20 cellular contexts compared by ENCODE assay signal in the genomic region with DNA sequence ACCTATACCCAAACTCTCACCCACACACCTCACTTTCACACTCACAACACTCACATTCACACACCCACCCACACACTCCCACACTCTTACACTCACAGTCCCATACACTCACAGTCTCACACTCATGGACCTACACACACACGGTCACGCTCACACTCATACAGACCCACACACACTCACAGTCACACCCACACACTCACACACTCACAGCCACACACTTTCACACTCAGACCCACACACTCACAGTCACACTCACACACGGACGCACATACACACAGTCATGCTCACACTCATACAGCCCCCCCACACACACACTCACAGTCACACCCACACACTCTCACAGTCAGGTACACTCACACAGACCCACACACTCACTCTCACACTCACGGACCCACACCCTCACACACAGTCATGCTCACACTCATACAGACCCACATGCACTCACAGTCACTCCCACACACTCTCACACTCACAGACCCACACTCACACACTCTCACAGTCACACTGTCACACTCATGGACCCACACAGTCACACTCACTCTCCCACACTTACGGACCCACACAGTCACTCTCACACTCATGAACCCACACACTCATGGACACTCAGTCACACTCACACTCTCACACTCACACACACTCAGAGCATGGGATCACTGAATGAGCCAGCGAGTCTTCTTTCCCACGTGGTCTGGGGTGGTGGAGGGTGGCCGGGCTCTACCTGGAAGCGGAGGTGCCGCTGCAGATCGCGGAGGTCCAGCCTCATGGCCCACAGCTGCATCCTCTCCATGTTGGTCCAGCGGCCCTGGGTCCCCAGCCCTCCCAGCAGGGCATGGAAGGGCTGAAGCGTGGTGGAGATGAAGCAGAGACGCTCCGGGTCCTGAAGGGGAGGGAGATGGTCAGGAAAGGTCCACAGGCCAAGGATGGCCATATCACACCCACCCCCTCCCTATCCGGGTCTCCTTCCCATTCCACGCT. TPM values are rescaled to one million over a fixed set of nuclear protein-coding genes. Genes with fewer than 3 reads are reported as not detected.
DNase-seq lines count a peak whose midpoint lies in the region; ATAC-seq, FAIRE-seq and TF ChIP-seq lines count a peak whose summit lies in the region.
"Had no signal": no experiment of that assay in that cellular context is flagged by ENCODE, and none has a peak within 500 bp of the region (broad histone marks: within the 10 kb centered on the region; RNA-seq: fewer than 3 reads in every experiment).

No MANE protein-coding gene starts in this region.

- CTCF ChIA-PET in activated CD8-positive, alpha-beta T cell treated with anti-CD3 and anti-CD28 coated beads for 36 hours (lab: Charles Lee) = no interaction called here
- CTCF ChIA-PET in activated CD8-positive, alpha-beta T cell treated with anti-CD3 and anti-CD28 coated beads, Interleukin-2, amount 10 ng/mL, durations not matched to agents 7 days and 5 days (lab: Charles Lee) = interaction anchor here (0.6 kb wide), 1 partner anchor 26 kb away, joined by 3 read pairs; no protein-coding TSS in a partner anchor
- CTCF ChIA-PET in H1 (lab: Charles Lee; ENCODE audit: partially characterized antibody) = no interaction called here

- peak overlapping the region; percentile 94 for H2AK5ac ChIP-seq in H1 (ENCODE audit: low read depth, low read length)

- H3K36me3 ChIP-seq in H1 (ENCODE audit: control insufficient read depth in 2 of 4, insufficient read depth in 4 of 4, low read length in 3 of 4) = no peaks in the 10 kb centered on the region
- H3K36me3 ChIP-seq: BE2C, SJCRH30 had no signal

- no peak overlapping the region for H3K4me2 ChIP-seq in H1 (ENCODE audit: insufficient read depth in 1 of 2, low read depth in 2 of 2, low read length in 2 of 2)

- no peak for TF ChIP-seq RAD21 in H1 (IDR thresholded peaks at IDR 0.05 in 1 of 2, conservative IDR thresholded peaks at IDR 0.05 in 1 of 2; ENCODE audit: low read depth in 2 of 2, low read length in 2 of 2)

- H3K36me3 Mint-ChIP-seq in activated CD8-positive, alpha-beta T cell treated with anti-CD3 and anti-CD28 coated beads for 36 hours (ENCODE audit: low read depth) = peaks cover 4% of the 10 kb centered on the region
- H3K36me3 Mint-ChIP-seq in activated CD8-positive, alpha-beta T cell treated with anti-CD3 and anti-CD28 coated beads, Interleukin-2, amount 10 ng/mL, durations not matched to agents 7 days and 5 days (ENCODE audit: low read depth) = peaks cover 29% of the 10 kb centered on the region

- ATAC-seq in activated CD8-positive, alpha-beta T cell treated with anti-CD3 and anti-CD28 coated beads for 36 hours = peak; percentile 40
- no peak for ATAC-seq in activated CD8-positive, alpha-beta T cell treated with anti-CD3 and anti-CD28 coated beads, Interleukin-2, amount 10 ng/mL, durations not matched to agents 7 days and 5 days
- ATAC-seq in HG02623 (IDR thresholded peaks at IDR 0.05; ENCODE audit: unreplicated experiment) = no peak

- no peak overlapping the region for H3K9ac ChIP-seq in H1 (replicated peaks in 1 of 4; ENCODE audit: extremely low read depth in 1 of 4, low read depth in 3 of 4, low read length in 3 of 4)

- no peak overlapping the region for H3K4me3 Mint-ChIP-seq in activated CD8-positive, alpha-beta T cell treated with anti-CD3 and anti-CD28 coated beads for 36 hours
- H3K4me3 Mint-ChIP-seq in activated CD8-positive, alpha-beta T cell treated with anti-CD3 and anti-CD28 coated beads, Interleukin-2, amount 10 ng/mL, durations not matched to agents 7 days and 5 days = no peak overlapping the region
- H3K4me3 Mint-ChIP-seq: CD4-positive, alpha-beta memory T cell had no signal

- H3K4me1 Mint-ChIP-seq in activated CD8-positive, alpha-beta T cell treated with anti-CD3 and anti-CD28 coated beads for 36 hours (ENCODE audit: low read depth) = peaks cover 16% of the 10 kb centered on the region
- H3K4me1 Mint-ChIP-seq in activated CD8-positive, alpha-beta T cell treated with anti-CD3 and anti-CD28 coated beads, Interleukin-2, amount 10 ng/mL, durations not matched to agents 7 days and 5 days (ENCODE audit: low read depth) = peaks cover 20% of the 10 kb centered on the region

- H4K91ac ChIP-seq in H1 (replicated peaks; ENCODE audit: insufficient read length, low read length) = no peak overlapping the region

- TF ChIP-seq CTCF in activated CD8-positive, alpha-beta T cell treated with anti-CD3 and anti-CD28 coated beads for 36 hours (IDR thresholded peaks at IDR 0.05) = no peak
- no peak for TF ChIP-seq CTCF in H1 (IDR thresholded peaks at IDR 0.05; ENCODE audit: control extremely low read depth in 1 of 3, insufficient read depth in 1 of 3, low read depth in 1 of 3, low read length in 3 of 3)

- no peaks in the 10 kb centered on the region for H3K9me3 Mint-ChIP-seq in activated CD8-positive, alpha-beta T cell treated with anti-CD3 and anti-CD28 coated beads for 36 hours
- H3K9me3 Mint-ChIP-seq in activated CD8-positive, alpha-beta T cell treated with anti-CD3 and anti-CD28 coated beads, Interleukin-2, amount 10 ng/mL, durations not matched to agents 7 days and 5 days (ENCODE audit: insufficient read depth) = no peaks in the 10 kb centered on the region
- H3K9me3 Mint-ChIP-seq: CD4-positive, alpha-beta memory T cell had no signal

- H3K27ac Mint-ChIP-seq in activated CD8-positive, alpha-beta T cell treated with anti-CD3 and anti-CD28 coated beads for 36 hours = no peak overlapping the region
- H3K27ac Mint-ChIP-seq in activated CD8-positive, alpha-beta T cell treated with anti-CD3 and anti-CD28 coated beads, Interleukin-2, amount 10 ng/mL, durations not matched to agents 7 days and 5 days = no peak overlapping the region

- no peak overlapping the region for H2BK120ac ChIP-seq in H1 (replicated peaks; ENCODE audit: low read depth, low read length)

- H4K8ac ChIP-seq in H1 (ENCODE audit: extremely low read depth, insufficient read depth, low read length) = peak overlapping the region; percentile 20; the same call in 1 of the 2 replicates

- H3K27me3 ChIP-seq in H1 (replicated peaks in 1 of 4; ENCODE audit: control insufficient read depth in 3 of 4, extremely low read depth in 1 of 4, insufficient read depth in 3 of 4, low read length in 3 of 4) = peaks cover 0 to 2% (median 0%) of the 10 kb centered on the region in 4 experiments; a peak in 1 of 7 replicates
- H3K27me3 ChIP-seq: BE2C, SJCRH30 had no signal

- peak overlapping the region; percentile 68; the same call in 1 of the 2 replicates for H2BK12ac ChIP-seq in H1 (ENCODE audit: low read depth, low read length)

- POLR2A ChIA-PET in activated CD8-positive, alpha-beta T cell treated with anti-CD3 and anti-CD28 coated beads for 36 hours (lab: Charles Lee) = no interaction called here
- POLR2A ChIA-PET in activated CD8-positive, alpha-beta T cell treated with anti-CD3 and anti-CD28 coated beads, Interleukin-2, amount 10 ng/mL, durations not matched to agents 7 days and 5 days (lab: Charles Lee) = interaction anchor here (0.6 kb wide), 1 partner anchor 1295 kb away, joined by 3 read pairs; no protein-coding TSS in a partner anchor
- POLR2A ChIA-PET in H1 (lab: Charles Lee; ENCODE audit: partially characterized antibody) = no interaction called here

- 86% methylated on average over 18 of the region's 19 CpGs; no CpG with 5 or more reads in 1 of the 2 experiments for WGBS in H1 (ENCODE audit: extremely low coverage in 1 of 2, insufficient coverage in 1 of 2, insufficient read length in 1 of 2, insufficient replicate concordance in 2 of 2, low coverage in 1 of 2, low lambda C conversion rate in 2 of 2, missing lambda C conversion rate in 1 of 2), 2 experiments

- H3K27ac ChIP-seq in H1 (ENCODE audit: low read depth, low read length) = no peak overlapping the region
- H3K27ac ChIP-seq: PC-9, SJCRH30 had no signal

- H3K9me3 ChIP-seq in H1 (ENCODE audit: insufficient read depth in 2 of 2, low read depth in 1 of 2, low read length in 1 of 2) = no peaks in the 10 kb centered on the region
- H3K9me3 ChIP-seq: BE2C, SJCRH30 had no signal

- no peaks in the 10 kb centered on the region for H3K79me2 ChIP-seq in H1 (ENCODE audit: control insufficient read depth in 1 of 2, insufficient read depth in 2 of 2, low read length in 2 of 2)

- H4K5ac ChIP-seq in H1 (ENCODE audit: insufficient read length, low read depth, low read length) = no peak overlapping the region

- H3K79me1 ChIP-seq in H1 (ENCODE audit: low read depth, low read length) = no peaks in the 10 kb centered on the region

- H3K4ac ChIP-seq in H1 (replicated peaks; ENCODE audit: insufficient read length, low read depth, low read length) = no peak overlapping the region

- H3K18ac ChIP-seq in H1 (ENCODE audit: extremely low read depth, low read length) = no peak overlapping the region

- no peaks in the 10 kb centered on the region for H3K27me3 Mint-ChIP-seq in activated CD8-positive, alpha-beta T cell treated with anti-CD3 and anti-CD28 coated beads for 36 hours
- peaks cover 5% of the 10 kb centered on the region for H3K27me3 Mint-ChIP-seq in activated CD8-positive, alpha-beta T cell treated with anti-CD3 and anti-CD28 coated beads, Interleukin-2, amount 10 ng/mL, durations not matched to agents 7 days and 5 days (ENCODE audit: low read depth)
- H3K27me3 Mint-ChIP-seq: CD4-positive, alpha-beta memory T cell had no signal

- TF ChIP-seq POLR2A in H1 (IDR thresholded peaks at IDR 0.05; ENCODE audit: control extremely low read depth in 1 of 2, low read depth in 2 of 2, low read length in 2 of 2) = no peak

- H3K4me1 ChIP-seq in H1 (replicated peaks in 1 of 4; ENCODE audit: control insufficient read depth in 3 of 4, insufficient read depth in 4 of 4, low read length in 3 of 4) = no peaks in the 10 kb centered on the region
- H3K4me1 ChIP-seq: BE2C, SJCRH30 had no signal

- DNase-seq in activated CD8-positive, alpha-beta T cell treated with anti-CD3 and anti-CD28 coated beads for 36 hours = no peak
- DNase-seq in activated CD8-positive, alpha-beta T cell treated with anti-CD3 and anti-CD28 coated beads, Interleukin-2, amount 10 ng/mL, durations not matched to agents 7 days and 5 days = no peak
- DNase-seq in H1 (ENCODE audit: low read depth in 1 of 2, low spot score in 2 of 2) = no peak
- DNase-seq in urothelium cell line (ENCODE audit: low spot score) = no peak
- no peak for DNase-seq in stimulated activated CD4-positive, alpha-beta T cell treated with anti-CD3 and anti-CD28 coated beads, Interleukin-2, amount 100 ng/mL, for 24 hours
- DNase-seq: 8988T; BE2C; Calu3; CD4-positive, alpha-beta memory T cell; DMS53; HCEC 1CT; KBM-7; MV-4-11; NCI-H1417 treated with DMSO at 0.1 percent for 48 hours; NCI-H1930; NCI-H446 treated with DMSO at 0.1 percent for 48 hours; NCI-H748 treated with DMSO at 0.1 percent for 48 hours; PC-9; SJCRH30 had no signal

- H2AFZ ChIP-seq in H1 (ENCODE audit: low read length) = no peak overlapping the region
- H2AFZ ChIP-seq: PC-9 had no signal

- H3K4me3 ChIP-seq in H1 (ENCODE audit: extremely low read depth in 1 of 4, insufficient read depth in 2 of 4, low read depth in 3 of 4, low read length in 4 of 4) = no peak overlapping the region
- H3K4me3 ChIP-seq: PC-9, SJCRH30 had no signal

- H3K56ac ChIP-seq in H1 (replicated peaks; ENCODE audit: insufficient read length, low read depth, low read length) = no peak overlapping the region

- H3K23ac ChIP-seq in H1 (ENCODE audit: insufficient read length) = no peak overlapping the region

- no peak for TF ChIP-seq EP300 in H1 (IDR thresholded peaks at IDR 0.05; ENCODE audit: borderline replicate concordance in 1 of 2, low read depth in 2 of 2, low read length in 2 of 2)

- peaks cover 10% of the 10 kb centered on the region; the same call in 1 of the 2 replicates for H3K23me2 ChIP-seq in H1 (ENCODE audit: low read depth, low read length)

- no peak for FAIRE-seq in H1 (lab: Jason Lieb, UNC)
- FAIRE-seq in urothelium cell line (lab: Jason Lieb, UNC) = peak; percentile 56

- H4K20me1 ChIP-seq in H1 (replicated peaks in 1 of 2; ENCODE audit: control insufficient read depth in 1 of 2, insufficient read depth in 2 of 2, low read length in 2 of 2) = peaks cover 0 to 3% of the 10 kb centered on the region in 2 experiments

- peak overlapping the region; percentile 80; the same call in 1 of the 2 replicates for H2BK20ac ChIP-seq in H1 (ENCODE audit: low read length)

- peak overlapping the region; percentile 66; the same call in 1 of the 2 replicates for H2BK5ac ChIP-seq in H1 (ENCODE audit: low read depth, low read length)

- H2BK15ac ChIP-seq in H1 (ENCODE audit: low read length) = peak overlapping the region; percentile 72

- H3K14ac ChIP-seq in H1 (ENCODE audit: insufficient read length) = no peak overlapping the region

- intact Hi-C loops in activated CD8-positive, alpha-beta T cell treated with anti-CD3 and anti-CD28 coated beads for 36 hours (cut with micrococcal nuclease) = no loop called here

RNA-seq across cellular contexts. Expression of a gene that starts 5.1 kb away (rescaled TPM):
- not detected for total RNA-seq in activated CD8-positive, alpha-beta T cell treated with anti-CD3 and anti-CD28 coated beads for 36 hours
- total RNA-seq in activated CD8-positive, alpha-beta T cell treated with anti-CD3 and anti-CD28 coated beads, Interleukin-2, amount 10 ng/mL, durations not matched to agents 7 days and 5 days = not detected
- total RNA-seq in H1 (2021; fragmentation: NEBNext Ultra II Directional; extraction: Animal tissue kit (Norgen Biotek cat#: 25700)) = not detected in 2 replicates
- polyA plus RNA-seq in H1 (2011; rRNA removed) = not detected in 2 replicates
- not detected for polyA plus RNA-seq in H1 (2011; cell fraction: cytosol; rRNA removed)
- polyA plus RNA-seq in H1 (2011; cell fraction: nucleus; rRNA removed) = not detected
- polyA plus RNA-seq in H1 (2012, experiment 1 of 2) = not detected in 4 replicates
- polyA plus RNA-seq in H1 (2012, experiment 2 of 2) = not detected
- polyA plus RNA-seq in H1 (2013, experiment 1 of 2) = not detected
- polyA plus RNA-seq in H1 (2013, experiment 2 of 2) = not detected
- not detected in 2 replicates for polyA minus RNA-seq in H1 (2011; rRNA and poly(A)+ RNA removed)
- not detected for polyA minus RNA-seq in H1 (2011; cell fraction: cytosol; rRNA and poly(A)+ RNA removed)
- polyA minus RNA-seq in H1 (2011; cell fraction: nucleus; rRNA and poly(A)+ RNA removed) = not detected
- total RNA-seq: Calu3; CD4-positive, alpha-beta memory T cell; PC-9; SJCRH30 had no signal
- polyA plus RNA-seq: CD4-positive, alpha-beta memory T cell had no signal

RNA-seq across cellular contexts. Expression of a gene that starts 7.1 kb away (rescaled TPM):
- 1 to 10 TPM; 5.5 TPM for total RNA-seq in activated CD8-positive, alpha-beta T cell treated with anti-CD3 and anti-CD28 coated beads for 36 hours
- total RNA-seq in activated CD8-positive, alpha-beta T cell treated with anti-CD3 and anti-CD28 coated beads, Interleukin-2, amount 10 ng/mL, durations not matched to agents 7 days and 5 days = 10 to 100 TPM; 32.2 to 33.2 TPM
- not detected in 2 replicates for total RNA-seq in H1 (2021; fragmentation: NEBNext Ultra II Directional; extraction: Animal tissue kit (Norgen Biotek cat#: 25700))
- not detected in 2 replicates for polyA plus RNA-seq in H1 (2011; rRNA removed)
- polyA plus RNA-seq in H1 (2011; cell fraction: cytosol; rRNA removed) = not detected
- polyA plus RNA-seq in H1 (2011; cell fraction: nucleus; rRNA removed) = not detected
- polyA plus RNA-seq in H1 (2012, experiment 1 of 2) = 0.05 TPM in 1 of 4 replicates, not detected in the others
- polyA plus RNA-seq in H1 (2012, experiment 2 of 2) = not detected
- polyA plus RNA-seq in H1 (2013, experiment 1 of 2) = not detected
- 0.02 TPM for polyA plus RNA-seq in H1 (2013, experiment 2 of 2)
- not detected in 2 replicates for polyA minus RNA-seq in H1 (2011; rRNA and poly(A)+ RNA removed)
- not detected for polyA minus RNA-seq in H1 (2011; cell fraction: cytosol; rRNA and poly(A)+ RNA removed)
- not detected for polyA minus RNA-seq in H1 (2011; cell fraction: nucleus; rRNA and poly(A)+ RNA removed)
- total RNA-seq: SJCRH30 had no signal

RNA-seq across cellular contexts. Expression of a gene that starts 9.7 kb away (rescaled TPM):
- total RNA-seq in activated CD8-positive, alpha-beta T cell treated with anti-CD3 and anti-CD28 coated beads for 36 hours = 10 to 100 TPM; 24.2 to 30.2 TPM
- 10 to 100 TPM; 52.2 to 53.7 TPM for total RNA-seq in activated CD8-positive, alpha-beta T cell treated with anti-CD3 and anti-CD28 coated beads, Interleukin-2, amount 10 ng/mL, durations not matched to agents 7 days and 5 days
- total RNA-seq in H1 (2021; fragmentation: NEBNext Ultra II Directional; extraction: Animal tissue kit (Norgen Biotek cat#: 25700)) = 22.9 and 24.3 TPM in 2 replicates
- 44.3 and 44.5 TPM in 2 replicates for polyA plus RNA-seq in H1 (2011; rRNA removed)
- 26.8 TPM for polyA plus RNA-seq in H1 (2011; cell fraction: cytosol; rRNA removed)
- 55.4 TPM for polyA plus RNA-seq in H1 (2011; cell fraction: nucleus; rRNA removed)
- polyA plus RNA-seq in H1 (2012, experiment 1 of 2) = 23.8 to 28.6 TPM (median 24.9 TPM) in 4 replicates
- polyA plus RNA-seq in H1 (2012, experiment 2 of 2) = 33.1 TPM
- polyA plus RNA-seq in H1 (2013, experiment 1 of 2) = 19.9 TPM
- 21.2 TPM for polyA plus RNA-seq in H1 (2013, experiment 2 of 2)
- 21.4 and 26.1 TPM in 2 replicates for polyA minus RNA-seq in H1 (2011; rRNA and poly(A)+ RNA removed)
- polyA minus RNA-seq in H1 (2011; cell fraction: cytosol; rRNA and poly(A)+ RNA removed) = 14.0 TPM
- polyA minus RNA-seq in H1 (2011; cell fraction: nucleus; rRNA and poly(A)+ RNA removed) = 16.9 TPM

RNA-seq across cellular contexts. Expression of a gene that starts 29.4 kb away (rescaled TPM):
- total RNA-seq in activated CD8-positive, alpha-beta T cell treated with anti-CD3 and anti-CD28 coated beads for 36 hours = not detected
- not detected for total RNA-seq in activated CD8-positive, alpha-beta T cell treated with anti-CD3 and anti-CD28 coated beads, Interleukin-2, amount 10 ng/mL, durations not matched to agents 7 days and 5 days
- not detected in 2 replicates for total RNA-seq in H1 (2021; fragmentation: NEBNext Ultra II Directional; extraction: Animal tissue kit (Norgen Biotek cat#: 25700))
- polyA plus RNA-seq in H1 (2011; rRNA removed) = 0.51 and 0.58 TPM in 2 replicates
- polyA plus RNA-seq in H1 (2011; cell fraction: cytosol; rRNA removed) = 0.74 TPM
- polyA plus RNA-seq in H1 (2011; cell fraction: nucleus; rRNA removed) = 1.0 TPM
- polyA plus RNA-seq in H1 (2012, experiment 1 of 2) = 0.53 to 0.62 TPM in 2 of 4 replicates, not detected in the others
- polyA plus RNA-seq in H1 (2012, experiment 2 of 2) = 0.25 TPM
- polyA plus RNA-seq in H1 (2013, experiment 1 of 2) = 0.20 TPM
- polyA plus RNA-seq in H1 (2013, experiment 2 of 2) = 0.39 TPM
- 0.60 TPM in 1 of 2 replicates, not detected in the other for polyA minus RNA-seq in H1 (2011; rRNA and poly(A)+ RNA removed)
- polyA minus RNA-seq in H1 (2011; cell fraction: cytosol; rRNA and poly(A)+ RNA removed) = not detected
- polyA minus RNA-seq in H1 (2011; cell fraction: nucleus; rRNA and poly(A)+ RNA removed) = not detected
- total RNA-seq: Calu3, PC-9, SJCRH30 had no signal
- polyA plus RNA-seq: CD4-positive, alpha-beta memory T cell had no signal

RNA-seq across cellular contexts. Expression of a gene that starts 37.2 kb away (rescaled TPM):
- total RNA-seq in activated CD8-positive, alpha-beta T cell treated with anti-CD3 and anti-CD28 coated beads for 36 hours = not detected
- not detected for total RNA-seq in activated CD8-positive, alpha-beta T cell treated with anti-CD3 and anti-CD28 coated beads, Interleukin-2, amount 10 ng/mL, durations not matched to agents 7 days and 5 days
- 0.20 TPM in 1 of 2 replicates, not detected in the other for total RNA-seq in H1 (2021; fragmentation: NEBNext Ultra II Directional; extraction: Animal tissue kit (Norgen Biotek cat#: 25700))
- polyA plus RNA-seq in H1 (2011; rRNA removed) = 0.09 and 0.17 TPM in 2 replicates
- 0.10 TPM for polyA plus RNA-seq in H1 (2011; cell fraction: cytosol; rRNA removed)
- polyA plus RNA-seq in H1 (2011; cell fraction: nucleus; rRNA removed) = not detected
- polyA plus RNA-seq in H1 (2012, experiment 1 of 2) = 0.05 to 0.43 TPM in 2 of 4 replicates, not detected in the others
- polyA plus RNA-seq in H1 (2012, experiment 2 of 2) = not detected
- 0.06 TPM for polyA plus RNA-seq in H1 (2013, experiment 1 of 2)
- polyA plus RNA-seq in H1 (2013, experiment 2 of 2) = under 0.01 TPM
- 0.03 TPM in 1 of 2 replicates, not detected in the other for polyA minus RNA-seq in H1 (2011; rRNA and poly(A)+ RNA removed)
- 0.66 TPM for polyA minus RNA-seq in H1 (2011; cell fraction: cytosol; rRNA and poly(A)+ RNA removed)
- 0.30 TPM for polyA minus RNA-seq in H1 (2011; cell fraction: nucleus; rRNA and poly(A)+ RNA removed)
- total RNA-seq: CD4-positive, alpha-beta memory T cell; SJCRH30 had no signal
- polyA plus RNA-seq: CD4-positive, alpha-beta memory T cell had no signal

Comparison
In these comparisons a context has a peak if more than half of its experiments do, and no peak if none do; other contexts are left out.
1. RNA of a gene that starts 7.1 kb away (total RNA-seq): 32.2 to 33.2 TPM in activated CD8-positive, alpha-beta T cell treated with anti-CD3 and anti-CD28 coated beads, Interleukin-2, amount 10 ng/mL, durations not matched to agents 7 days and 5 days; 5.5 TPM in activated CD8-positive, alpha-beta T cell treated with anti-CD3 and anti-CD28 coated beads for 36 hours and not detected in H1; every median in the first group is over 4 times any median in the second.